Comparison of ENCODE assay signal across 28 cellular contexts in genomic region chr6:8236956-8237355, GRCh38.
"Had no signal": no experiment of that assay in that cellular context is flagged by ENCODE, and none has a peak within 500 bp of the region (broad histone marks: within the 10 kb centered on the region; RNA-seq: fewer than 3 reads in every experiment).

No MANE protein-coding gene starts in this region.

- H3K9me3 ChIP-seq: left ventricle myocardium inferior, mucosa of descending colon, pancreas, prostate gland, right atrium auricular region, right lobe of liver, testis, thyroid gland, transverse colon, upper lobe of left lung, vagina had no signal

- H3K4me1 Mint-ChIP-seq: naive thymus-derived CD4-positive, alpha-beta T cell; stimulated activated memory B cell treated with anti-CD40 and anti-IgM and Interleukin-4, amounts not matched to agents 10 μg/mL and 1 μg/mL and 100 μg/mL, for 72 hours; stimulated activated naive CD8-positive, alpha-beta T cell treated with anti-CD3 and anti-CD28 coated beads, Interleukin-15, amount 100 ng/mL, for 72 hours had no signal

- H3K4me3 Mint-ChIP-seq: naive thymus-derived CD4-positive, alpha-beta T cell; natural killer cell treated with Interleukin-12 subunit alpha and Interleukin-12 subunit beta and Interleukin-15 and Interleukin-18, amount 100 ng/mL, for 72 hours; stimulated activated memory B cell treated with anti-CD40 and anti-IgM and Interleukin-4, amounts not matched to agents 10 μg/mL and 1 μg/mL and 100 μg/mL, for 72 hours; stimulated activated naive CD8-positive, alpha-beta T cell treated with anti-CD3 and anti-CD28 coated beads, Interleukin-15, amount 100 ng/mL, for 72 hours had no signal

- H3K4me2 ChIP-seq: smooth muscle cell had no signal

- DNase-seq: hippocampal formation; left ventricle myocardium inferior; mesendoderm; midbrain; mucosa of descending colon; naive thymus-derived CD4-positive, alpha-beta T cell; nucleus accumbens; pancreas; posterior cingulate gyrus; right lobe of liver; stimulated activated CD4-positive, alpha-beta T cell treated with anti-CD3 and anti-CD28 coated beads, Interleukin-1b, Interleukin-23, amount 100 ng/mL, for 48 hours; stimulated activated CD4-positive, alpha-beta T cell treated with anti-CD3 and anti-CD28 coated beads, Interleukin-2, amount 100 ng/mL, for 48 hours; stimulated activated CD4-positive, alpha-beta T cell treated with anti-CD3 and anti-CD28 coated beads, Interleukin-4, amount 100 ng/mL, for 4 hours; stimulated activated CD8-positive, alpha-beta memory T cell treated with anti-CD3 and anti-CD28 coated beads, Interleukin-4, amount 100 ng/mL, for 48 hours; stimulated activated naive CD4-positive, alpha-beta T cell treated with Interleukin-2 at 50 U/mL for 16 hours; stimulated activated naive CD8-positive, alpha-beta T cell treated with anti-CD3 and anti-CD28 coated beads, Interleukin-15, amount 100 ng/mL, for 72 hours; substantia nigra; testis; thyroid gland; transverse colon; upper lobe of left lung had no signal

- H3K4me1 ChIP-seq: left ventricle myocardium inferior, pancreas, prostate gland, right atrium auricular region, right lobe of liver, testis, thyroid gland, transverse colon, upper lobe of left lung, vagina had no signal

- H3K9me3 Mint-ChIP-seq: naive thymus-derived CD4-positive, alpha-beta T cell; natural killer cell treated with Interleukin-12 subunit alpha and Interleukin-12 subunit beta and Interleukin-15 and Interleukin-18, amount 100 ng/mL, for 72 hours; stimulated activated memory B cell treated with anti-CD40 and anti-IgM and Interleukin-4, amounts not matched to agents 10 μg/mL and 1 μg/mL and 100 μg/mL, for 72 hours; stimulated activated naive CD8-positive, alpha-beta T cell treated with anti-CD3 and anti-CD28 coated beads, Interleukin-15, amount 100 ng/mL, for 72 hours had no signal

- H3K27ac ChIP-seq: left ventricle myocardium inferior, pancreas, prostate gland, right atrium auricular region, right lobe of liver, testis, thyroid gland, transverse colon, upper lobe of left lung, vagina had no signal

- ATAC-seq: mucosa of descending colon; naive thymus-derived CD4-positive, alpha-beta T cell; natural killer cell treated with Interleukin-12 subunit alpha and Interleukin-12 subunit beta and Interleukin-15 and Interleukin-18, amount 100 ng/mL, for 72 hours; pancreas; right lobe of liver; stimulated activated memory B cell treated with anti-CD40 and anti-IgM and Interleukin-4, amounts not matched to agents 10 μg/mL and 1 μg/mL and 100 μg/mL, for 72 hours; stimulated activated naive CD8-positive, alpha-beta T cell treated with anti-CD3 and anti-CD28 coated beads, Interleukin-15, amount 100 ng/mL, for 72 hours had no signal

- H3K4me3 ChIP-seq: left ventricle myocardium inferior, lung, mucosa of descending colon, pancreas, prostate gland, right atrium auricular region, right lobe of liver, smooth muscle cell, testis, thyroid gland, transverse colon, upper lobe of left lung, vagina had no signal

- H3K27me3 ChIP-seq: right atrium auricular region, right lobe of liver, testis, thyroid gland, upper lobe of left lung, vagina had no signal

- H3K36me3 ChIP-seq: left ventricle myocardium inferior, pancreas, prostate gland, right atrium auricular region, right lobe of liver, thyroid gland, transverse colon, upper lobe of left lung, vagina had no signal

- H3K27ac Mint-ChIP-seq: naive thymus-derived CD4-positive, alpha-beta T cell; natural killer cell treated with Interleukin-12 subunit alpha and Interleukin-12 subunit beta and Interleukin-15 and Interleukin-18, amount 100 ng/mL, for 72 hours; stimulated activated memory B cell treated with anti-CD40 and anti-IgM and Interleukin-4, amounts not matched to agents 10 μg/mL and 1 μg/mL and 100 μg/mL, for 72 hours; stimulated activated naive CD8-positive, alpha-beta T cell treated with anti-CD3 and anti-CD28 coated beads, Interleukin-15, amount 100 ng/mL, for 72 hours had no signal

- H3K36me3 Mint-ChIP-seq: naive thymus-derived CD4-positive, alpha-beta T cell; natural killer cell treated with Interleukin-12 subunit alpha and Interleukin-12 subunit beta and Interleukin-15 and Interleukin-18, amount 100 ng/mL, for 72 hours; stimulated activated memory B cell treated with anti-CD40 and anti-IgM and Interleukin-4, amounts not matched to agents 10 μg/mL and 1 μg/mL and 100 μg/mL, for 72 hours had no signal
